In the genomic region with DNA sequence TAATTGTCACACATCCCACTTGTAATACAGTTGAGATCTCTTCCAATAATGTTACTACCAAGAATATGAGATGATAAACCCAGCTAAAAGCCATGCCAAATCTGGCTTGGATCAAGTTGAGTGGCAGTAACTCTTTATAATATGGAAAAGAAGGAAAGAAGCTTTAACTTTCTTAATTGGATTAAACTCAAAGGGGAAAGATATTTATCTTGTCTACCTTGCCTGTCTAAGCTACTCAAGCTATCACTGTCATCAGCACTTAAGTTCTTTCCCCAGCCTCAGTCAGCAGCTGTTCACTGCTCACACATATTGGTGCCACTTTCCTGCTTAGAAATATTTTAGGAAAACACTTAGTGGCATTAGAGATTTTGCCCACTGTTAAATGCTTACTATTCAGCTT, we compare ENCODE assay signal across 17 cellular contexts.
"Had no signal": no experiment of that assay in that cellular context is flagged by ENCODE, and none has a peak within 500 bp of the region (broad histone marks: within the 10 kb centered on the region; RNA-seq: fewer than 3 reads in every experiment).

No MANE protein-coding gene starts in this region.

- H3K27me3 ChIP-seq: colonic mucosa, foreskin keratinocyte, hepatocyte, suprapubic skin, thyroid gland, uterus had no signal

- ATAC-seq: foreskin keratinocyte; naive thymus-derived CD8-positive, alpha-beta T cell; right cardiac atrium had no signal

- H3K27ac ChIP-seq: colonic mucosa, foreskin keratinocyte, hepatocyte, suprapubic skin, thyroid gland, uterus had no signal

- H3K36me3 ChIP-seq: colonic mucosa, suprapubic skin, thyroid gland, uterus had no signal

- H3K4me3 ChIP-seq: colonic mucosa, hepatocyte, smooth muscle cell, suprapubic skin, thyroid gland, uterus had no signal

- H3K4me2 ChIP-seq: hepatocyte, smooth muscle cell had no signal

- H3K79me2 ChIP-seq: hepatocyte had no signal

- H3K4me1 ChIP-seq: colonic mucosa, foreskin keratinocyte, suprapubic skin, thyroid gland, uterus had no signal

- H2AFZ ChIP-seq: hepatocyte had no signal

- DNase-seq: colonic mucosa; dermis blood vessel endothelial cell; endodermal cell; erythroblast; foreskin keratinocyte; kidney glomerular epithelial cell; mammary epithelial cell; naive thymus-derived CD8-positive, alpha-beta T cell; posterior cingulate gyrus; right cardiac atrium; stimulated activated CD4-positive, alpha-beta T cell treated with anti-CD3 and anti-CD28 coated beads, Interleukin-2, amount 100 ng/mL, for 48 hours; stimulated activated naive CD4-positive, alpha-beta T cell treated with Interleukin-2 at 50 U/mL for 16 hours; thyroid gland; uterus had no signal

- H3K9me3 ChIP-seq: colonic mucosa, suprapubic skin, thyroid gland, uterus had no signal
